Comparison of ENCODE assay signal across 21 cellular contexts in the genomic region with DNA sequence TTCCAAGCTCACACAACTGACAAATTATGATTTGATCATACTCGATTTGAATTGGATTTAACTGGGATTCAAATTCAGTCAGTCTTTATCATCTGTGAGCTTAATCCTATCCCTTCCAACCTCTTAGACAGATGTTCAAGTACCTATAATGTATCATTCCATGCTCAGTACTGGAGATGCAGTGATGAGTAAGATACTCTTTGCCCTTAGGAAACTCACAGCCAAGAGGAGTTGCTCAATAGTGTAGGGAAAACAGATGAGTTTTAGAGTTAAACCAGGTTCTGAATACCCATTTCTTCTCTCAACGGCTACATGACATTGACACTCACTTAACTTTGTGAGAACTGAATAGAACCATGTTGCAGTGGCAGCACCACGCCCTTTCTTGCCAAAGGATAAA.
DNase-seq lines count a peak whose midpoint lies in the region; ATAC-seq, FAIRE-seq and TF ChIP-seq lines count a peak whose summit lies in the region.
"Had no signal": no experiment of that assay in that cellular context is flagged by ENCODE, and none has a peak within 500 bp of the region (broad histone marks: within the 10 kb centered on the region; RNA-seq: fewer than 3 reads in every experiment).

No MANE protein-coding gene starts in this region.

- H3K4me2 ChIP-seq in GM23248 (ENCODE audit: unreplicated experiment) (no peak overlapping the region), neural progenitor cell (no peak overlapping the region)

- FAIRE-seq in bronchial epithelial cell (lab: Jason Lieb, UNC), result no peak

- 58 to 61% methylated on average over 3 of the region's 3 CpGs for WGBS in GM23248 (ENCODE audit: low coverage in 1 of 2, low lambda C conversion rate in 2 of 2, missing lambda C conversion rate in 2 of 2), 2 experiments

- TF ChIP-seq CTCF in AG04450 (IDR thresholded peaks at IDR 0.05; ENCODE audit: low read depth, low read length) (no peak), bronchial epithelial cell (IDR thresholded peaks at IDR 0.05; ENCODE audit: insufficient read depth, low read length, severe bottlenecking) (no peak), neural progenitor cell (IDR thresholded peaks at IDR 0.05) (no peak)

- H3K27me3 Mint-ChIP-seq in neural progenitor cell (ENCODE audit: insufficient read depth, low read depth), result no peaks in the 10 kb centered on the region
- H3K27me3 Mint-ChIP-seq: activated naive CD8-positive, alpha-beta T cell treated with anti-CD3 and anti-CD28 coated beads, Interleukin-2, amount 10 ng/mL, durations not matched to agents 7 days and 5 days had no signal

- H3K36me3 Mint-ChIP-seq in neural progenitor cell, result peaks cover 4% of the 10 kb centered on the region
- H3K36me3 Mint-ChIP-seq: mesothelial cell of epicardium had no signal

- H3K27ac ChIP-seq in AG04450 (ENCODE audit: low read depth, low read length), result no peak overlapping the region
- peak overlapping the region; percentile 47 for H3K27ac ChIP-seq in GM23248
- no peak overlapping the region for H3K27ac ChIP-seq in neural progenitor cell

- H3K9me2 ChIP-seq in GM23248 (ENCODE audit: insufficient read depth), result no peaks in the 10 kb centered on the region

- intact Hi-C loops in left colon (cut with DNase I, micrococcal nuclease) (loop anchor here in 1 of 2 donors (10.0 kb wide), 2 partner anchors 167 to 337 kb away; no protein-coding TSS in a partner anchor), Right ventricle myocardium superior (cut with DNase I) (no loop called here)

- H3K36me3 ChIP-seq in GM23248 (ENCODE audit: low read depth) (peaks cover 70% of the 10 kb centered on the region), bronchial epithelial cell (ENCODE audit: control insufficient read depth, insufficient read depth, low read length) (no peaks in the 10 kb centered on the region), neural progenitor cell (peaks cover 23% of the 10 kb centered on the region)

- no peaks in the 10 kb centered on the region for H3K4me1 Mint-ChIP-seq in neural progenitor cell
- H3K4me1 Mint-ChIP-seq: mesothelial cell of epicardium had no signal

- in situ Hi-C loops in GM23248 (cut with MboI), result no loop called here

- H3K9ac ChIP-seq in GM23248 (no peak overlapping the region), neural progenitor cell (no peak overlapping the region)

- H3F3A ChIP-seq in GM23248 (ENCODE audit: insufficient read depth) (peaks cover 27% of the 10 kb centered on the region; the same call in 1 of the 2 replicates), neural progenitor cell (ENCODE audit: low read depth) (peaks cover 6% of the 10 kb centered on the region)

- no peaks in the 10 kb centered on the region for H3K9me3 ChIP-seq in AG04450 (ENCODE audit: control insufficient read depth, insufficient read depth, low read length)
- no peaks in the 10 kb centered on the region for H3K9me3 ChIP-seq in GM23248 (ENCODE audit: low read depth)
- no peaks in the 10 kb centered on the region for H3K9me3 ChIP-seq in neural progenitor cell (ENCODE audit: low read depth)
- H3K9me3 ChIP-seq: tibial nerve had no signal

- POLR2A ChIA-PET in AG04450 (lab: Yijun Ruan, JAX), result no interaction called here

- H3K4me3 ChIP-seq in AG04450 (ENCODE audit: low read depth, low read length) (no peak overlapping the region), GM23248 (no peak overlapping the region), bronchial epithelial cell (ENCODE audit: low read depth, low read length) (no peak overlapping the region), neural progenitor cell (no peak overlapping the region)
- H3K4me3 ChIP-seq: tibial nerve had no signal

- H3K4me3 Mint-ChIP-seq in neural progenitor cell, result no peak overlapping the region
- H3K4me3 Mint-ChIP-seq: activated naive CD8-positive, alpha-beta T cell treated with anti-CD3 and anti-CD28 coated beads, Interleukin-2, amount 10 ng/mL, durations not matched to agents 7 days and 5 days; activated T-helper 1 cell treated with anti-CD3 and anti-CD28 coated beads, Interleukin-12 subunit alpha, Interleukin-12 subunit beta, Interleukin-2, Interleukin-4 antibody, amounts not matched to agents 30 ng/mL and 10 ng/mL and 1 ng/mL, durations not matched to agents 14 hours and 24 hours and 36 hours; CD8-positive, alpha-beta T cell; mesothelial cell of epicardium had no signal

- H3K4me1 ChIP-seq in GM23248 (ENCODE audit: insufficient read depth) (peaks cover 9% of the 10 kb centered on the region), neural progenitor cell (no peaks in the 10 kb centered on the region)

- DNase-seq in AG04450 (ENCODE audit: low read depth, low spot score), result peak; percentile 21
- DNase-seq in GM23248, result peak; percentile 75
- peak; percentile 47 for DNase-seq in bronchial epithelial cell (ENCODE audit: low read depth)
- DNase-seq in left colon, result no peak
- DNase-seq in T-helper 9 cell, result no peak
- no peak for DNase-seq in neural progenitor cell (ENCODE audit: low spot score)
- no peak for DNase-seq in Right ventricle myocardium superior
- DNase-seq: activated naive CD8-positive, alpha-beta T cell treated with anti-CD3 and anti-CD28 coated beads, Interleukin-2, amount 10 ng/mL, durations not matched to agents 7 days and 5 days; CD8-positive, alpha-beta T cell; effector memory CD4-positive, alpha-beta T cell; H7; KG1; NCI-H1105; NCI-H2081 treated with DMSO at 0.1 percent for 48 hours; OCI-M1; retina; stimulated activated naive CD4-positive, alpha-beta T cell treated with Interleukin-2 at 50 U/mL for 16 hours had no signal

- no peaks in the 10 kb centered on the region for H3K9me3 Mint-ChIP-seq in neural progenitor cell
- H3K9me3 Mint-ChIP-seq: activated naive CD8-positive, alpha-beta T cell treated with anti-CD3 and anti-CD28 coated beads, Interleukin-2, amount 10 ng/mL, durations not matched to agents 7 days and 5 days; activated T-helper 1 cell treated with anti-CD3 and anti-CD28 coated beads, Interleukin-12 subunit alpha, Interleukin-12 subunit beta, Interleukin-2, Interleukin-4 antibody, amounts not matched to agents 30 ng/mL and 10 ng/mL and 1 ng/mL, durations not matched to agents 14 hours and 24 hours and 36 hours; CD8-positive, alpha-beta T cell; mesothelial cell of epicardium had no signal

- CTCF ChIA-PET in AG04450 (lab: Charles Lee), result interaction anchor here (1.1 to 4.1 kb wide), 3 partner anchors 28 to 336 kb away, joined by 3 to 33 read pairs (median 3); no protein-coding TSS in a partner anchor

- no peaks in the 10 kb centered on the region for H3K27me3 ChIP-seq in AG04450 (ENCODE audit: control insufficient read depth, insufficient read depth, low read length)
- no peaks in the 10 kb centered on the region for H3K27me3 ChIP-seq in GM23248 (replicated peaks; ENCODE audit: insufficient read depth)
- H3K27me3 ChIP-seq in bronchial epithelial cell (ENCODE audit: control insufficient read depth, insufficient read depth, low read length), result no peaks in the 10 kb centered on the region
- H3K27me3 ChIP-seq in neural progenitor cell, result no peaks in the 10 kb centered on the region
- H3K27me3 ChIP-seq: tibial nerve had no signal

- H4K20me1 ChIP-seq in GM23248 (ENCODE audit: insufficient read depth), result no peaks in the 10 kb centered on the region
- H4K20me1 ChIP-seq in neural progenitor cell (ENCODE audit: low read depth), result no peaks in the 10 kb centered on the region

- no peak overlapping the region for H3K27ac Mint-ChIP-seq in neural progenitor cell
- H3K27ac Mint-ChIP-seq: activated naive CD8-positive, alpha-beta T cell treated with anti-CD3 and anti-CD28 coated beads, Interleukin-2, amount 10 ng/mL, durations not matched to agents 7 days and 5 days; activated T-helper 1 cell treated with anti-CD3 and anti-CD28 coated beads, Interleukin-12 subunit alpha, Interleukin-12 subunit beta, Interleukin-2, Interleukin-4 antibody, amounts not matched to agents 30 ng/mL and 10 ng/mL and 1 ng/mL, durations not matched to agents 14 hours and 24 hours and 36 hours; CD8-positive, alpha-beta T cell; mesothelial cell of epicardium had no signal

- peaks cover 5% of the 10 kb centered on the region; the same call in 1 of the 2 replicates for H3K79me2 ChIP-seq in GM23248 (ENCODE audit: insufficient read depth)
- H3K79me2 ChIP-seq in neural progenitor cell (ENCODE audit: low read depth), result no peaks in the 10 kb centered on the region

- H2AFZ ChIP-seq in GM23248 (no peak overlapping the region), neural progenitor cell (replicated peaks) (no peak overlapping the region)

- ATAC-seq in left colon (peak; percentile 3), HG03139 (IDR thresholded peaks at IDR 0.05; ENCODE audit: unreplicated experiment) (no peak), Right ventricle myocardium superior (ENCODE audit: poor library complexity) (no peak)
- ATAC-seq: CD8-positive, alpha-beta T cell had no signal

Comparison
In these comparisons a context has a peak if more than half of its experiments do, and no peak if none do; other contexts are left out.
1. DNase-seq: peak in AG04450 (single experiment), GM23248 (single experiment) and bronchial epithelial cell (single experiment); none in left colon (0 of 2), T-helper 9 cell (single experiment), neural progenitor cell (single experiment) and Right ventricle myocardium superior (single experiment).